ENCODE assay signal across 9 cellular contexts in the genomic region with DNA sequence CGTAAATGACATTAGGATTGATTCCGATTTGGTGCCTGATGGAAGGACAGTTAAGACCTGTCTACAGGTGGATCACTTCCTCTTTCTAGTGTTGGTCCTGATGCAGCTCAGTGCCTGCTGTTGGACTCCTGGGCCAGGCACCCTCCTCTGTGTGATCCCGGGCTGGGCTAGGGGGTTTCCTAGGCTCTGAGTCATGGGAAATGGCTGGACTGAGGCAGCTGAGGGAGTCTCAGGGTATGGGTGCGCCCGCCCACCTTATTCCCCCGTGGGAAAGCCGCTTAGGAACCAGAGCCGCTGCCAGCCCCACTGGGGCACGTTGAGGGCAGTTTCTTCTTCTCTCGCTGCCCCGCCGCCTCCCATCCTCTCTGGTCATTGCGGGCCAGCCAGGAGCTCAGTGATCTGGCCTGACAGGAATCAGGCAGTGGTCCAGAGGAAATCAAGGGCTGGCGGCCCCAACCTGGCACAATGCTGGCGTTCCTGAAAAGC. TPM values are rescaled to one million over a fixed set of nuclear protein-coding genes. Genes with fewer than 3 reads are reported as not detected.
DNase-seq lines count a peak whose midpoint lies in the region; ATAC-seq and TF ChIP-seq lines count a peak whose summit lies in the region.
"Had no signal": no experiment of that assay in that cellular context is flagged by ENCODE, and none has a peak within 500 bp of the region (broad histone marks: within the 10 kb centered on the region; RNA-seq: fewer than 3 reads in every experiment).

No MANE protein-coding gene starts in this region.

- H3K4me1 Mint-ChIP-seq in stimulated activated memory B cell treated with anti-CD40 and anti-IgM and Interleukin-4, amounts not matched to agents 10 μg/mL and 1 μg/mL and 100 μg/mL, for 72 hours = peaks cover 97% of the 10 kb centered on the region

- H3K27me3 ChIP-seq in gastrocnemius medialis = no peaks in the 10 kb centered on the region

- intact Hi-C loops in gastrocnemius medialis (cut with DNase I; ENCODE audit: low total_unique reads) = no loop called here

- TF ChIP-seq POLR2A in gastrocnemius medialis (IDR thresholded peaks at IDR 0.05) = no peak

- peaks cover 18% of the 10 kb centered on the region for H3K36me3 Mint-ChIP-seq in stimulated activated memory B cell treated with anti-CD40 and anti-IgM and Interleukin-4, amounts not matched to agents 10 μg/mL and 1 μg/mL and 100 μg/mL, for 72 hours

- peak; percentile 55 for ATAC-seq in stimulated activated memory B cell treated with anti-CD40 and anti-IgM and Interleukin-4, amounts not matched to agents 10 μg/mL and 1 μg/mL and 100 μg/mL, for 72 hours
- ATAC-seq in gastrocnemius medialis = no peak

- peaks cover 16 to 17% of the 10 kb centered on the region in 2 donors for H3K4me1 ChIP-seq in gastrocnemius medialis

- no peak overlapping the region for H3K4me3 ChIP-seq in choroid plexus epithelial cell (ENCODE audit: low read depth, low read length)
- no peak overlapping the region for H3K4me3 ChIP-seq in gastrocnemius medialis

- no peak overlapping the region for H3K27ac ChIP-seq in gastrocnemius medialis
- H3K27ac ChIP-seq: VCaP had no signal

- H3K9me3 Mint-ChIP-seq in stimulated activated memory B cell treated with anti-CD40 and anti-IgM and Interleukin-4, amounts not matched to agents 10 μg/mL and 1 μg/mL and 100 μg/mL, for 72 hours = no peaks in the 10 kb centered on the region

- H3K36me3 ChIP-seq in gastrocnemius medialis = peaks cover 0 to 9% of the 10 kb centered on the region in 2 donors

- in situ Hi-C loops in gastrocnemius medialis (cut with MboI; ENCODE audit: low sequenced_read_pairs in 4 of 4) = loop anchor here in 1 of 4 donors (25.0 kb wide), 1 partner anchor 90 kb away; no protein-coding TSS in a partner anchor

- no peaks in the 10 kb centered on the region for H3K27me3 Mint-ChIP-seq in stimulated activated memory B cell treated with anti-CD40 and anti-IgM and Interleukin-4, amounts not matched to agents 10 μg/mL and 1 μg/mL and 100 μg/mL, for 72 hours

- peak; percentile 52 to 64 for DNase-seq in activated CD4-positive, alpha-beta T cell treated with anti-CD3 and anti-CD28 coated beads for 4 hours
- DNase-seq in activated CD4-positive, alpha-beta T cell treated with anti-CD3 and anti-CD28 coated beads for 1 hour = no peak
- peak; percentile 51 for DNase-seq in RPMI7951 (ENCODE audit: low read depth)
- DNase-seq in choroid plexus epithelial cell (ENCODE audit: low read depth) = peak; percentile 32
- DNase-seq in HUDEP-2 (lab: John Stamatoyannopoulos, UW; ENCODE audit: unreplicated experiment in 76 of 76) = no peak
- no peak for DNase-seq in activated CD4-positive, CD25-positive, alpha-beta regulatory T cell (lab: John Stamatoyannopoulos, UW)
- no peak for DNase-seq in gastrocnemius medialis

- TF ChIP-seq CTCF in choroid plexus epithelial cell (conservative IDR thresholded peaks at IDR 0.05; ENCODE audit: low read depth, low read length) (no peak), gastrocnemius medialis (IDR thresholded peaks at IDR 0.05 in 4 of 5, conservative IDR thresholded peaks at IDR 0.05 in 1 of 5) (no peak)

- peak overlapping the region; percentile 52 for H3K4me3 Mint-ChIP-seq in stimulated activated memory B cell treated with anti-CD40 and anti-IgM and Interleukin-4, amounts not matched to agents 10 μg/mL and 1 μg/mL and 100 μg/mL, for 72 hours

- peak overlapping the region; percentile 86 for H3K27ac Mint-ChIP-seq in stimulated activated memory B cell treated with anti-CD40 and anti-IgM and Interleukin-4, amounts not matched to agents 10 μg/mL and 1 μg/mL and 100 μg/mL, for 72 hours

- no peaks in the 10 kb centered on the region for H3K9me3 ChIP-seq in gastrocnemius medialis

RNA-seq across cellular contexts. Expression of gene TCF7, which starts 12.9 kb away (rescaled TPM):
- 9.1 and 12.3 TPM in 2 replicates for total RNA-seq in RPMI7951 (2014; rRNA removed; shearing (Covaris generic))
- 1 to 10 TPM in 1 of 4 donors, under 1 TPM in 3; 0.25 to 2.1 (median 0.66) TPM for total RNA-seq in gastrocnemius medialis

RNA-seq across cellular contexts. Expression of gene SKP1, which starts 49.3 kb away (rescaled TPM):
- 357 and 366 TPM in 2 replicates for total RNA-seq in RPMI7951 (2014; rRNA removed; shearing (Covaris generic))
- 100 to 1,000 TPM; 318 to 499 (median 476) TPM for total RNA-seq in gastrocnemius medialis

Comparison
In these comparisons a context has a peak if more than half of its experiments do, and no peak if none do; other contexts are left out.
1. DNase-seq: peak in activated CD4-positive, alpha-beta T cell treated with anti-CD3 and anti-CD28 coated beads for 4 hours (2 of 2), RPMI7951 (single experiment) and choroid plexus epithelial cell (single experiment); none in activated CD4-positive, alpha-beta T cell treated with anti-CD3 and anti-CD28 coated beads for 1 hour (single experiment), HUDEP-2 (0 of 76), activated CD4-positive, CD25-positive, alpha-beta regulatory T cell (0 of 4) and gastrocnemius medialis (0 of 2).